ENCODE assay signal across 8 cellular contexts in the genomic region with DNA sequence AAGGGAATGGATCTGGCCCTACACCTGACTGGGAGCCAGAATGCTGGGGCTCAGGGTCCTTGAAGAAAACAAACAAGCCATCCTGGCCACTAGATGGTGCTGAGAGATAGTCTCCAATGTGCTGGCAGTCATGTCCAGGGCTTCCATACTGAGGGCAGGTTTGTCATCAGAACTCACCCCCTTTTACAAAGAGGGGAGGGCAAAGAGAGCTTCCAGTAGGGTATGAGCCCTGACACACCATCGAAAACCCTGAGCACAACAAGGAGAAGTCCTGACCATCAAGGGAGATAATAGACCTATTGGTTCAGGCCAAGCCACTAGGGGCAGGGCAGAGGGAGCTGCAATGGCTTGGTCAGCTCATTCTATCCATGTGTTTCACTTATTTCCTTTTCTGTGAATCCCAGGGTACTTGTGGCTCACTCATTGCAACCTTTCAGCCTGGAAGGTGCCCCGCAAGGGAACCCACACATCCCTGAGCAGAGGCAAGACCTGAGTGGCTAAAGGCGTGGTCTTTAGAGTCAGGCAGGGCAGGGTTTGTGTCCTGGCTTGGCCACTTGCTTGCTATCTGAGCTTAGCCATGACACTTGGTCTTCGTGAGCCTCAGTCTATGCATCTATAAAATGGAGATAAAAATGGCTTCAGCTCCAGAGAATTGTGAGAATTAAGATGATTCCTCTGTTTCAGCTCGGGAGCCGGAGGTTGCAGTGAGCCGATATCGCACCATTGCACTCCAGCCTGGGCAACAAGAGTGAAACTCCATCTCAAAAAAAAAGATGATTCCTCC. TPM values are rescaled to one million over a fixed set of nuclear protein-coding genes. Genes with fewer than 3 reads are reported as not detected.
DNase-seq lines count a peak whose midpoint lies in the region; ATAC-seq and TF ChIP-seq lines count a peak whose summit lies in the region.

No MANE protein-coding gene starts in this region.

- intact Hi-C loops in head of caudate nucleus (cut with DNase I) = loop anchor here (2.0 kb wide), 1 partner anchor 44 kb away; no protein-coding TSS in a partner anchor

- H3K4me1 Mint-ChIP-seq in HFFc6 (ENCODE audit: low read depth) = no peaks in the 10 kb centered on the region

- no peaks in the 10 kb centered on the region for H3K9me3 Mint-ChIP-seq in HFFc6

- H3K27ac Mint-ChIP-seq in HFFc6 = no peak overlapping the region

- ATAC-seq in HG03571 (IDR thresholded peaks at IDR 0.05; ENCODE audit: unreplicated experiment) = no peak

- H3K4me3 Mint-ChIP-seq in HFFc6 = no peak overlapping the region

- no peaks in the 10 kb centered on the region for H3K36me3 Mint-ChIP-seq in HFFc6 (ENCODE audit: low read depth)

- peaks cover 48% of the 10 kb centered on the region for H3K27me3 Mint-ChIP-seq in HFFc6 (ENCODE audit: insufficient read depth)

- peak; percentile 69 for DNase-seq in DMS53 (lab: John Stamatoyannopoulos, UW)
- DNase-seq in HFFc6 = peak; percentile 14
- DNase-seq in NCI-H69 (lab: John Stamatoyannopoulos, UW) = peak; percentile 65
- DNase-seq in activated naive CD4-positive, alpha-beta T cell treated with anti-CD3 and anti-CD28 coated beads, Interleukin-2, amount 50 U/mL, for 16 hours = peak; percentile 32
- DNase-seq in head of caudate nucleus = peak in 39 of 42 donors; percentile 41 to 89 (median 68)
- peak; percentile 92 for DNase-seq in pons (ENCODE audit: low spot score)
- DNase-seq in NCI-H774 (lab: John Stamatoyannopoulos, UW) = no peak

- TF ChIP-seq CTCF in HFFc6 (IDR thresholded peaks at IDR 0.05) = peak; percentile 83

RNA-seq across cellular contexts. Expression of a gene that starts 6.2 kb away (rescaled TPM):
- under 1 TPM; 0.10 to 0.28 (median 0.19) TPM for total RNA-seq in HFFc6 (2021; fragmentation: NEBNext Ultra II Directional; extraction: Animal tissue kit (Norgen Biotek cat#: 25700))

RNA-seq across cellular contexts. Expression of a gene that starts 38.3 kb away (rescaled TPM):
- under 1 TPM; 0.06 to 0.38 (median 0.20) TPM for total RNA-seq in HFFc6 (2021; fragmentation: NEBNext Ultra II Directional; extraction: Animal tissue kit (Norgen Biotek cat#: 25700))
